8 cellular contexts compared by ENCODE assay signal in genomic region chr14:58331111-58331510, GRCh38. TPM values are rescaled to one million over a fixed set of nuclear protein-coding genes. Genes with fewer than 3 reads are reported as not detected.
DNase-seq lines count a peak whose midpoint lies in the region; ATAC-seq and TF ChIP-seq lines count a peak whose summit lies in the region.

No MANE protein-coding gene starts in this region.

- peaks cover 7% of the 10 kb centered on the region; the same call in 1 of the 2 replicates for H3K79me2 ChIP-seq in OCI-LY7 (ENCODE audit: insufficient read depth, low read depth, low read length)
- no peaks in the 10 kb centered on the region for H3K79me2 ChIP-seq in fibroblast of lung (ENCODE audit: control insufficient read depth, insufficient read depth, low read length)

- peak overlapping the region; percentile 46 for H3K4me3 Mint-ChIP-seq in natural killer cell
- no peak overlapping the region for H3K4me3 Mint-ChIP-seq in stimulated activated memory B cell treated with anti-CD40 and anti-IgM and Interleukin-4, amounts not matched to agents 10 μg/mL and 1 μg/mL and 100 μg/mL, for 72 hours

- TF ChIP-seq CTCF in OCI-LY7 (conservative IDR thresholded peaks at IDR 0.05; ENCODE audit: low read length) (no peak), fibroblast of lung (conservative IDR thresholded peaks at IDR 0.05 in 1 of 2, IDR thresholded peaks at IDR 0.05 in 1 of 2; ENCODE audit: low read depth in 1 of 2, low read length in 2 of 2) (no peak), natural killer cell (IDR thresholded peaks at IDR 0.05) (no peak)

- H3K9me3 Mint-ChIP-seq in natural killer cell, result no peaks in the 10 kb centered on the region
- H3K9me3 Mint-ChIP-seq in stimulated activated memory B cell treated with anti-CD40 and anti-IgM and Interleukin-4, amounts not matched to agents 10 μg/mL and 1 μg/mL and 100 μg/mL, for 72 hours, result no peaks in the 10 kb centered on the region

- H4K20me1 ChIP-seq in OCI-LY7 (ENCODE audit: insufficient read depth, low read length) (no peaks in the 10 kb centered on the region), fibroblast of lung (ENCODE audit: control insufficient read depth, extremely low read depth, insufficient read depth, low read length) (no peaks in the 10 kb centered on the region)

- POLR2A ChIA-PET in OCI-LY7 (lab: Charles Lee), result no interaction called here

- H3K9me2 ChIP-seq in OCI-LY7 (ENCODE audit: insufficient read depth, low read length), result no peaks in the 10 kb centered on the region

- no peaks in the 10 kb centered on the region for H3K9me3 ChIP-seq in OCI-LY7 (ENCODE audit: low read length)
- H3K9me3 ChIP-seq in fibroblast of lung (ENCODE audit: control insufficient read depth, insufficient read depth, low read depth, low read length), result no peaks in the 10 kb centered on the region

- TSS peak; percentile 32 for BruUV-seq in OCI-LY7 (replicated peaks; lab: Mats Ljungman, UMichigan)

- H3K4me2 ChIP-seq in OCI-LY7 (ENCODE audit: low read length), result peak overlapping the region; percentile 60
- peak overlapping the region; percentile 13 for H3K4me2 ChIP-seq in fibroblast of lung (ENCODE audit: extremely low read depth, insufficient read depth, low read length)

- peaks cover 86% of the 10 kb centered on the region for H3K36me3 ChIP-seq in OCI-LY7 (ENCODE audit: insufficient read depth, low read length)
- H3K36me3 ChIP-seq in fibroblast of lung (ENCODE audit: control insufficient read depth, insufficient read depth, low read length), result peaks cover 2% of the 10 kb centered on the region

- H3K9ac ChIP-seq in fibroblast of lung (ENCODE audit: insufficient read depth, low read length), result no peak overlapping the region

- H3K27ac ChIP-seq in OCI-LY7 (ENCODE audit: low read depth, low read length, poor library complexity, severe bottlenecking) (peak overlapping the region; percentile 12), fibroblast of lung (ENCODE audit: insufficient read depth, low read length) (peak overlapping the region; percentile 32)

- no peak for TF ChIP-seq EP300 in Ishikawa (IDR thresholded peaks at IDR 0.05; ENCODE audit: borderline replicate concordance)

- intact Hi-C loops in OCI-LY7 (cut with micrococcal nuclease; ENCODE audit: unreplicated experiment), result no loop called here
- intact Hi-C loops in natural killer cell (cut with micrococcal nuclease), result loop anchor here (1.0 kb wide), 1 partner anchor 33 kb away; the partner anchor contains the start of gene ARID4A

- H3K27me3 Mint-ChIP-seq in natural killer cell (ENCODE audit: low read depth in 2 of 2), result no peaks in the 10 kb centered on the region
- H3K27me3 Mint-ChIP-seq in stimulated activated memory B cell treated with anti-CD40 and anti-IgM and Interleukin-4, amounts not matched to agents 10 μg/mL and 1 μg/mL and 100 μg/mL, for 72 hours, result no peaks in the 10 kb centered on the region

- TF ChIP-seq RAD21 in Ishikawa (IDR thresholded peaks at IDR 0.05; ENCODE audit: low read depth), result no peak

- CTCF ChIA-PET in OCI-LY7 (lab: Charles Lee; ENCODE audit: unreplicated experiment), result interaction anchor here (0.9 kb wide), 1 partner anchor 67 kb away, joined by 3 read pairs; no protein-coding TSS in a partner anchor

- peak overlapping the region; percentile 88 to 92 for H3K27ac Mint-ChIP-seq in natural killer cell
- peak overlapping the region; percentile 77 for H3K27ac Mint-ChIP-seq in stimulated activated memory B cell treated with anti-CD40 and anti-IgM and Interleukin-4, amounts not matched to agents 10 μg/mL and 1 μg/mL and 100 μg/mL, for 72 hours

- H3K27me3 ChIP-seq in fibroblast of lung (ENCODE audit: control insufficient read depth, insufficient read depth, low read length), result no peaks in the 10 kb centered on the region

- no peak overlapping the region for H2AFZ ChIP-seq in OCI-LY7 (ENCODE audit: low read length)
- peak overlapping the region; percentile 46 for H2AFZ ChIP-seq in fibroblast of lung (ENCODE audit: low read length)

- H3K4me1 Mint-ChIP-seq in natural killer cell, result peaks cover 11 to 21% of the 10 kb centered on the region in 2 donors
- peaks cover 20% of the 10 kb centered on the region for H3K4me1 Mint-ChIP-seq in stimulated activated memory B cell treated with anti-CD40 and anti-IgM and Interleukin-4, amounts not matched to agents 10 μg/mL and 1 μg/mL and 100 μg/mL, for 72 hours

- H3K4me3 ChIP-seq in OCI-LY7 (ENCODE audit: low read depth, low read length, poor library complexity, severe bottlenecking) (peak overlapping the region; percentile 18), fibroblast of lung (replicated peaks in 1 of 4; ENCODE audit: control extremely low read depth in 1 of 4, insufficient read depth in 1 of 4, low read depth in 3 of 4, low read length in 4 of 4) (peak overlapping the region in 2 of 4 experiments; percentile 4 to 53)

- H3K36me3 Mint-ChIP-seq in natural killer cell, result no peaks in the 10 kb centered on the region
- peaks cover 30% of the 10 kb centered on the region for H3K36me3 Mint-ChIP-seq in stimulated activated memory B cell treated with anti-CD40 and anti-IgM and Interleukin-4, amounts not matched to agents 10 μg/mL and 1 μg/mL and 100 μg/mL, for 72 hours

- ATAC-seq in GM21576 (IDR thresholded peaks at IDR 0.05; ENCODE audit: unreplicated experiment) (peak; percentile 87), natural killer cell (peak; percentile 91 to 98 (median 96))
- ATAC-seq in stimulated activated memory B cell treated with anti-CD40 and anti-IgM and Interleukin-4, amounts not matched to agents 10 μg/mL and 1 μg/mL and 100 μg/mL, for 72 hours, result peak; percentile 84

- peak; percentile 77 for DNase-seq in D341Med (ENCODE audit: low spot score)
- DNase-seq in OCI-LY7 (ENCODE audit: low spot score), result peak; percentile 93
- peak; percentile 75 for DNase-seq in activated T-helper 1 cell treated with Interleukin-2 at 50 U/mL for 16 hours (ENCODE audit: low read depth)
- DNase-seq in fibroblast of lung (ENCODE audit: low read depth in 2 of 2), result peak; percentile 97 to 99
- DNase-seq in natural killer cell, result peak; percentile 62

- H3K4me1 ChIP-seq in OCI-LY7 (ENCODE audit: insufficient read depth, low read length, poor library complexity, severe bottlenecking), result peaks cover 13% of the 10 kb centered on the region
- H3K4me1 ChIP-seq in fibroblast of lung (ENCODE audit: control insufficient read depth, extremely low read depth, insufficient read depth, low read length), result no peaks in the 10 kb centered on the region

TF ChIP-seq in Ishikawa, 13 proteins besides CTCF, POLR2A, EP300 and RAD21:
- TF ChIP-seq YY1 (IDR thresholded peaks at IDR 0.05; ENCODE audit: low read depth) (peak; percentile 66), NFIC (IDR thresholded peaks at IDR 0.05) (peak; percentile 90), EGR1 (IDR thresholded peaks at IDR 0.05) (no peak), MAX (IDR thresholded peaks at IDR 0.05) (peak; percentile 19; the same call in 1 of the 2 replicates), TCF12 (IDR thresholded peaks at IDR 0.05; ENCODE audit: low read depth) (no peak), CEBPB (IDR thresholded peaks at IDR 0.05) (no peak)

RNA-seq across cellular contexts. Expression of gene ARID4A, which starts 32.8 kb away (rescaled TPM):
- total RNA-seq in OCI-LY7 (2014; rRNA removed; shearing (Covaris generic)), result 10.3 and 29.6 TPM in 2 replicates
- total RNA-seq in OCI-LY7 (2022), result 38.2 and 39.3 TPM in 2 replicates
- total RNA-seq in fibroblast of lung, result 10.3 and 12.1 TPM in 2 replicates
- polyA plus RNA-seq in fibroblast of lung, result 7.2 and 12.2 TPM in 2 replicates
- 6.5 and 10.0 TPM in 2 replicates for polyA plus RNA-seq in fibroblast of lung (2012)
- polyA minus RNA-seq in fibroblast of lung (ENCODE audit: low replicate concordance), result 0.75 TPM in 1 of 2 replicates, not detected in the other
- 100 to 1,000 TPM in 1 of 3 donors, 10 to 100 TPM in 2; 89.3 to 113 (median 90.1) TPM for total RNA-seq in natural killer cell
